In the genomic region with DNA sequence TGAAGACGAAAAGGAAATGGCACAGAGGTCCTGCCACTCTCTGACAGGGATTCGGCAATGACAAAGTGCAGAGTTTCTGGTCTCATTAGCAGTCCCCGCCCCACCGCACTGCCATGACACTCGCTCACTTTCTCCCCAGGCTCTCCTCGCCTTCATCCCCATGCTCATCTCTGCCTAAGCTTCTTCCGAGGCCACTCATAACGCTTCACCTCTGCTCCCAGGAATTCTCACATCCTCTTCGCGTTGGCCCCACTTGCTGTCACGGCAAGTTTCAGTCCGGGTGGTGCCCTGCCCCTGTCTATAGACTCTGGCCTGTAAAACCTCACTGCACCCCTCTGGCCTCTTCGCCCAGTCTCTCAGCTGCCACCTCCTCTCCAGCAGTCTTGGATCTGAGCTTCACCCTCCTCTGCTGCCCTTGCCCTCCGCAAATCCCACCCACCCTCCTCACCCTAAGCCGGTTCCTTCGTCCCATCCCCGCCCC, we compare ENCODE assay signal across 8 cellular contexts. TPM values are rescaled to one million over a fixed set of nuclear protein-coding genes. Genes with fewer than 3 reads are reported as not detected.
DNase-seq lines count a peak whose midpoint lies in the region; ATAC-seq, FAIRE-seq and TF ChIP-seq lines count a peak whose summit lies in the region.

No MANE protein-coding gene starts in this region.

- H3K27me3 Mint-ChIP-seq in CD4-positive, CD25-positive, alpha-beta regulatory T cell, result peaks cover 4% of the 10 kb centered on the region
- no peaks in the 10 kb centered on the region; the same call in 1 of the 2 replicates for H3K27me3 Mint-ChIP-seq in HFFc6 (ENCODE audit: insufficient read depth)

- no peak for TF ChIP-seq RAD21 in HepG2 (CRISPR knock-in tag; IDR thresholded peaks at IDR 0.05)

- H3K9me3 Mint-ChIP-seq in CD4-positive, CD25-positive, alpha-beta regulatory T cell, result no peaks in the 10 kb centered on the region
- H3K9me3 Mint-ChIP-seq in HFFc6, result no peaks in the 10 kb centered on the region

- peaks cover 28% of the 10 kb centered on the region for H3K4me1 ChIP-seq in CD4-positive, CD25-positive, alpha-beta regulatory T cell (ENCODE audit: control insufficient read depth, insufficient read depth, low read length, poor library complexity, severe bottlenecking)
- H3K4me1 ChIP-seq in HepG2 (ENCODE audit: insufficient read depth, low read length), result peaks cover 20% of the 10 kb centered on the region

- H3K27me3 ChIP-seq in CD4-positive, CD25-positive, alpha-beta regulatory T cell (ENCODE audit: control insufficient read depth, insufficient read depth, low read length), result no peaks in the 10 kb centered on the region
- no peaks in the 10 kb centered on the region; a peak in 1 of 5 replicates for H3K27me3 ChIP-seq in HepG2 (ENCODE audit: control insufficient read depth in 1 of 2, insufficient read depth in 2 of 2, low read length in 2 of 2)

- TF ChIP-seq POLR2A in HepG2 (IDR thresholded peaks at IDR 0.05; ENCODE audit: insufficient read depth in 1 of 2, low read depth in 2 of 2, low read length in 2 of 2), result no peak

- CTCF ChIA-PET in HepG2 (lab: Yijun Ruan, JAX; ENCODE audit: low intra/inter-chr PET ratio, low total read pairs), result no interaction called here

- H3K27ac ChIP-seq in CD4-positive, CD25-positive, alpha-beta regulatory T cell (ENCODE audit: insufficient read depth, low read length, poor library complexity, severe bottlenecking), result peak overlapping the region; percentile 82
- H3K27ac ChIP-seq in VCaP, result peak overlapping the region; percentile 79
- peak overlapping the region; percentile 49 for H3K27ac ChIP-seq in HepG2 (ENCODE audit: extremely low read length, insufficient read depth, low read length)

- peak overlapping the region; percentile 85 for H3K4me3 ChIP-seq in CD4-positive, CD25-positive, alpha-beta regulatory T cell (ENCODE audit: low read depth, low read length)
- peak overlapping the region; percentile 87 to 94 (median 87) for H3K4me3 ChIP-seq in HepG2 (replicated peaks in 1 of 3; ENCODE audit: insufficient read depth in 1 of 3, low read depth in 2 of 3, low read length in 3 of 3)

- ATAC-seq in CD4-positive, CD25-positive, alpha-beta regulatory T cell (ENCODE audit: low read depth in 2 of 2), result no peak
- ATAC-seq in HepG2 (peak; percentile 14), HG03520 (IDR thresholded peaks at IDR 0.05; ENCODE audit: unreplicated experiment) (no peak), GM18909 (IDR thresholded peaks at IDR 0.05; ENCODE audit: poor library complexity, unreplicated experiment) (no peak)

- H3K9ac ChIP-seq in HepG2 (ENCODE audit: insufficient read depth, low read depth, low read length), result peak overlapping the region; percentile 75

- POLR2A ChIA-PET in HepG2 (lab: Yijun Ruan, JAX), result interaction anchor here (1.3 to 1.4 kb wide), 2 partner anchors 11 to 14 kb away, joined by 3 to 5 read pairs; no protein-coding TSS in a partner anchor

- peaks cover 11% of the 10 kb centered on the region for H3K79me2 ChIP-seq in HepG2 (ENCODE audit: insufficient read depth, low read length)

- no peak for FAIRE-seq in HepG2 (lab: Jason Lieb, UNC)

- peak overlapping the region; percentile 93 to 99 (median 96) for H3K4me3 Mint-ChIP-seq in CD4-positive, CD25-positive, alpha-beta regulatory T cell
- H3K4me3 Mint-ChIP-seq in HFFc6, result peak overlapping the region; percentile 92

- in situ Hi-C loops in HepG2 (cut with HindIII; ENCODE audit: extremely low pct_ligation_motif_present, low pct_unique_long_range_greater_than_20kb), result no loop called here

- H3K4me2 ChIP-seq in HepG2 (ENCODE audit: low read depth, low read length), result peak overlapping the region; percentile 99

- peaks cover 10 to 47% (median 33%) of the 10 kb centered on the region in 4 donors for H3K4me1 Mint-ChIP-seq in CD4-positive, CD25-positive, alpha-beta regulatory T cell
- peaks cover 45% of the 10 kb centered on the region for H3K4me1 Mint-ChIP-seq in HFFc6 (ENCODE audit: low read depth)

- peaks cover 2% of the 10 kb centered on the region for H3K36me3 Mint-ChIP-seq in CD4-positive, CD25-positive, alpha-beta regulatory T cell
- H3K36me3 Mint-ChIP-seq in HFFc6 (ENCODE audit: low read depth), result peaks cover 11% of the 10 kb centered on the region

- intact Hi-C loops in HepG2 (cut with micrococcal nuclease; ENCODE audit: unreplicated experiment), result no loop called here

- no peaks in the 10 kb centered on the region for H4K20me1 ChIP-seq in HepG2 (ENCODE audit: insufficient read depth, low read length)

- peaks cover 4% of the 10 kb centered on the region for H3K36me3 ChIP-seq in CD4-positive, CD25-positive, alpha-beta regulatory T cell (ENCODE audit: control insufficient read depth, insufficient read depth, low read length)
- no peaks in the 10 kb centered on the region for H3K36me3 ChIP-seq in HepG2 (replicated peaks in 1 of 2; ENCODE audit: control insufficient read depth in 1 of 2, insufficient read depth in 2 of 2, low read length in 2 of 2)

- DNase-seq in CD4-positive, CD25-positive, alpha-beta regulatory T cell, result peak in 2 of 3 donors; percentile 42 to 68
- DNase-seq in HFFc6 (no peak), cerebellum (ENCODE audit: low spot score) (peak; percentile 19), HepG2 (ENCODE audit: low spot score) (no peak)
- peak; percentile 34 to 36 for DNase-seq in stimulated activated CD8-positive, alpha-beta memory T cell treated with anti-CD3 and anti-CD28 coated beads, Interleukin-15, amount 100 ng/mL, for 48 hours (ENCODE audit: low read depth in 2 of 2)

- H3K27ac Mint-ChIP-seq in CD4-positive, CD25-positive, alpha-beta regulatory T cell, result peak overlapping the region; percentile 26 to 95 (median 91)
- H3K27ac Mint-ChIP-seq in HFFc6, result peak overlapping the region; percentile 70

- no peaks in the 10 kb centered on the region for H3K9me3 ChIP-seq in CD4-positive, CD25-positive, alpha-beta regulatory T cell (ENCODE audit: control insufficient read depth in 2 of 2, low read length in 2 of 2)
- no peaks in the 10 kb centered on the region for H3K9me3 ChIP-seq in HepG2 (ENCODE audit: low read length)

- WGBS in HepG2 (ENCODE audit: low lambda C conversion rate), result 1% methylated on average over 17 of the region's 17 CpGs

- TF ChIP-seq EP300 in HepG2 (IDR thresholded peaks at IDR 0.05; ENCODE audit: low read depth in 2 of 2, low read length in 2 of 2), result no peak
- TF ChIP-seq EP300 in HepG2 (CRISPR knock-in tag; IDR thresholded peaks at IDR 0.05; ENCODE audit: borderline replicate concordance), result no peak

- TF ChIP-seq CTCF in HFFc6 (IDR thresholded peaks at IDR 0.05) (no peak), VCaP (conservative IDR thresholded peaks at IDR 0.05) (no peak), HepG2 (CRISPR knock-in tag; IDR thresholded peaks at IDR 0.05) (no peak)

- no TSS peak for BruUV-seq in HepG2 (replicated peaks; lab: Mats Ljungman, UMichigan)

- H2AFZ ChIP-seq in HepG2 (ENCODE audit: low read length), result peak overlapping the region; percentile 72

RNA-seq across cellular contexts. Expression of gene RUBCN, which starts 0.7 kb away (rescaled TPM):
- 58.5 TPM for total RNA-seq in CD4-positive, CD25-positive, alpha-beta regulatory T cell
- polyA plus RNA-seq in CD4-positive, CD25-positive, alpha-beta regulatory T cell, result 10 to 100 TPM; 17.5 to 28.2 (median 19.5) TPM
- total RNA-seq in HFFc6 (2021; fragmentation: NEBNext Ultra II Directional; extraction: Animal tissue kit (Norgen Biotek cat#: 25700)), result 10 to 100 TPM; 27.0 to 30.4 (median 29.4) TPM
- total RNA-seq in cerebellum, result 19.2 TPM
- 4.8 and 5.2 TPM in 2 replicates for total RNA-seq in HepG2 (2016; rRNA removed; fragmentation: Illumina TruSeq; extraction: Trizol)
- 1.7 and 2.2 TPM in 2 replicates for total RNA-seq in HepG2 (2016; cell fraction: cytosol; rRNA removed; fragmentation: Illumina TruSeq; extraction: Trizol; ENCODE audit: low read depth)
- 4.4 and 6.1 TPM in 2 replicates for total RNA-seq in HepG2 (2016; cell fraction: insoluble cytoplasmic fraction; rRNA removed; fragmentation: Illumina TruSeq; extraction: Trizol)
- total RNA-seq in HepG2 (2016; cell fraction: membrane; rRNA removed; fragmentation: Illumina TruSeq; extraction: Trizol), result 3.9 and 4.0 TPM in 2 replicates
- 5.3 and 5.7 TPM in 2 replicates for total RNA-seq in HepG2 (2016; cell fraction: nucleus; rRNA removed; fragmentation: Illumina TruSeq; extraction: Trizol)
- 6.5 and 8.1 TPM in 2 replicates for polyA plus RNA-seq in HepG2 (2011; rRNA removed)
- polyA plus RNA-seq in HepG2 (2011; cell fraction: cytosol; rRNA removed), result 2.9 and 3.5 TPM in 2 replicates
- 16.7 and 22.2 TPM in 2 replicates for polyA plus RNA-seq in HepG2 (2011; cell fraction: nucleus; rRNA removed)
- polyA plus RNA-seq in HepG2 (2012), result 3.4 and 4.4 TPM in 2 replicates
- 0.63 and 0.68 TPM in 2 replicates for polyA plus RNA-seq in HepG2 (2016; cell fraction: cytosol; fragmentation: Illumina TruSeq; extraction: Trizol; ENCODE audit: low read depth)
- polyA plus RNA-seq in HepG2 (2016; cell fraction: insoluble cytoplasmic fraction; fragmentation: Illumina TruSeq; extraction: Trizol; ENCODE audit: low read depth), result 3.2 and 4.5 TPM in 2 replicates
- 1.2 and 1.3 TPM in 2 replicates for polyA plus RNA-seq in HepG2 (2016; cell fraction: membrane; fragmentation: Illumina TruSeq; extraction: Trizol; ENCODE audit: low read depth)
- 13.0 and 13.9 TPM in 2 replicates for polyA plus RNA-seq in HepG2 (2016; cell fraction: nucleus; fragmentation: Illumina TruSeq; extraction: Trizol; ENCODE audit: insufficient read depth, low read depth)
- 10.1 and 33.6 TPM in 2 replicates for polyA minus RNA-seq in HepG2 (2011; rRNA and poly(A)+ RNA removed; ENCODE audit: low replicate concordance)
- polyA minus RNA-seq in HepG2 (2011; cell fraction: cytosol; rRNA and poly(A)+ RNA removed), result 4.4 and 5.1 TPM in 2 replicates
- polyA minus RNA-seq in HepG2 (2011; cell fraction: nucleus; rRNA and poly(A)+ RNA removed), result 10.8 and 14.2 TPM in 2 replicates

RNA-seq across cellular contexts. Expression of gene FYTTD1, which starts 13.6 kb away (rescaled TPM):
- 42.2 TPM for total RNA-seq in CD4-positive, CD25-positive, alpha-beta regulatory T cell
- polyA plus RNA-seq in CD4-positive, CD25-positive, alpha-beta regulatory T cell, result 10 to 100 TPM; 75.5 to 91.0 (median 85.8) TPM
- 10 to 100 TPM; 53.3 to 71.7 (median 60.9) TPM for total RNA-seq in HFFc6 (2021; fragmentation: NEBNext Ultra II Directional; extraction: Animal tissue kit (Norgen Biotek cat#: 25700))
- total RNA-seq in cerebellum, result 44.1 TPM
- total RNA-seq in HepG2 (2016; rRNA removed; fragmentation: Illumina TruSeq; extraction: Trizol), result 28.8 and 51.6 TPM in 2 replicates
- total RNA-seq in HepG2 (2016; cell fraction: cytosol; rRNA removed; fragmentation: Illumina TruSeq; extraction: Trizol; ENCODE audit: low read depth), result 5.3 and 5.6 TPM in 2 replicates
- 28.6 and 50.2 TPM in 2 replicates for total RNA-seq in HepG2 (2016; cell fraction: insoluble cytoplasmic fraction; rRNA removed; fragmentation: Illumina TruSeq; extraction: Trizol)
- 12.7 and 14.5 TPM in 2 replicates for total RNA-seq in HepG2 (2016; cell fraction: membrane; rRNA removed; fragmentation: Illumina TruSeq; extraction: Trizol)
- total RNA-seq in HepG2 (2016; cell fraction: nucleus; rRNA removed; fragmentation: Illumina TruSeq; extraction: Trizol), result 12.1 and 14.7 TPM in 2 replicates
- polyA plus RNA-seq in HepG2 (2011; rRNA removed), result 6.5 and 6.9 TPM in 2 replicates
- polyA plus RNA-seq in HepG2 (2011; cell fraction: cytosol; rRNA removed), result 4.9 and 5.6 TPM in 2 replicates
- polyA plus RNA-seq in HepG2 (2011; cell fraction: nucleus; rRNA removed), result 2.6 and 3.5 TPM in 2 replicates
- polyA plus RNA-seq in HepG2 (2012), result 16.6 and 18.2 TPM in 2 replicates
- 1.4 and 1.7 TPM in 2 replicates for polyA plus RNA-seq in HepG2 (2016; cell fraction: cytosol; fragmentation: Illumina TruSeq; extraction: Trizol; ENCODE audit: low read depth)
- polyA plus RNA-seq in HepG2 (2016; cell fraction: insoluble cytoplasmic fraction; fragmentation: Illumina TruSeq; extraction: Trizol; ENCODE audit: low read depth), result 35.8 and 41.7 TPM in 2 replicates
- polyA plus RNA-seq in HepG2 (2016; cell fraction: membrane; fragmentation: Illumina TruSeq; extraction: Trizol; ENCODE audit: low read depth), result 5.3 TPM in 2 replicates
- 17.6 and 20.9 TPM in 2 replicates for polyA plus RNA-seq in HepG2 (2016; cell fraction: nucleus; fragmentation: Illumina TruSeq; extraction: Trizol; ENCODE audit: insufficient read depth, low read depth)
- 3.0 and 13.4 TPM in 2 replicates for polyA minus RNA-seq in HepG2 (2011; rRNA and poly(A)+ RNA removed; ENCODE audit: low replicate concordance)
- polyA minus RNA-seq in HepG2 (2011; cell fraction: cytosol; rRNA and poly(A)+ RNA removed), result 9.7 and 10.3 TPM in 2 replicates
- 6.4 and 9.3 TPM in 2 replicates for polyA minus RNA-seq in HepG2 (2011; cell fraction: nucleus; rRNA and poly(A)+ RNA removed)

RNA-seq across cellular contexts. Expression of gene LRCH3, which starts 55.0 kb away (rescaled TPM):
- 66.1 TPM for total RNA-seq in CD4-positive, CD25-positive, alpha-beta regulatory T cell
- 10 to 100 TPM; 12.2 to 19.6 (median 16.1) TPM for polyA plus RNA-seq in CD4-positive, CD25-positive, alpha-beta regulatory T cell
- 10 to 100 TPM; 39.4 to 44.7 (median 41.0) TPM for total RNA-seq in HFFc6 (2021; fragmentation: NEBNext Ultra II Directional; extraction: Animal tissue kit (Norgen Biotek cat#: 25700))
- total RNA-seq in cerebellum (100 TPM), HepG2 (2016; rRNA removed; fragmentation: Illumina TruSeq; extraction: Trizol) (25.5 and 37.8 TPM in 2 replicates)
- 218 and 232 TPM in 2 replicates for total RNA-seq in HepG2 (2016; cell fraction: cytosol; rRNA removed; fragmentation: Illumina TruSeq; extraction: Trizol; ENCODE audit: low read depth)
- total RNA-seq in HepG2 (2016; cell fraction: insoluble cytoplasmic fraction; rRNA removed; fragmentation: Illumina TruSeq; extraction: Trizol), result 24.4 and 24.7 TPM in 2 replicates
- total RNA-seq in HepG2 (2016; cell fraction: membrane; rRNA removed; fragmentation: Illumina TruSeq; extraction: Trizol), result 46.4 and 46.7 TPM in 2 replicates
- total RNA-seq in HepG2 (2016; cell fraction: nucleus; rRNA removed; fragmentation: Illumina TruSeq; extraction: Trizol), result 44.1 and 49.3 TPM in 2 replicates
- polyA plus RNA-seq in HepG2 (2011; rRNA removed), result 96.6 and 103 TPM in 2 replicates
- polyA plus RNA-seq in HepG2 (2011; cell fraction: cytosol; rRNA removed), result 28.4 and 40.4 TPM in 2 replicates
- 91.5 and 98.6 TPM in 2 replicates for polyA plus RNA-seq in HepG2 (2011; cell fraction: nucleus; rRNA removed)
- 19.7 TPM in 2 replicates for polyA plus RNA-seq in HepG2 (2012)
- 1.0 and 1.9 TPM in 2 replicates for polyA plus RNA-seq in HepG2 (2016; cell fraction: cytosol; fragmentation: Illumina TruSeq; extraction: Trizol; ENCODE audit: low read depth)
- 21.2 and 31.8 TPM in 2 replicates for polyA plus RNA-seq in HepG2 (2016; cell fraction: insoluble cytoplasmic fraction; fragmentation: Illumina TruSeq; extraction: Trizol; ENCODE audit: low read depth)
- polyA plus RNA-seq in HepG2 (2016; cell fraction: membrane; fragmentation: Illumina TruSeq; extraction: Trizol; ENCODE audit: low read depth), result 4.6 and 5.7 TPM in 2 replicates
- 50.6 and 53.6 TPM in 2 replicates for polyA plus RNA-seq in HepG2 (2016; cell fraction: nucleus; fragmentation: Illumina TruSeq; extraction: Trizol; ENCODE audit: insufficient read depth, low read depth)
- polyA minus RNA-seq in HepG2 (2011; rRNA and poly(A)+ RNA removed; ENCODE audit: low replicate concordance), result 101 and 103 TPM in 2 replicates
- 46.1 and 64.4 TPM in 2 replicates for polyA minus RNA-seq in HepG2 (2011; cell fraction: cytosol; rRNA and poly(A)+ RNA removed)
- polyA minus RNA-seq in HepG2 (2011; cell fraction: nucleus; rRNA and poly(A)+ RNA removed), result 104 and 122 TPM in 2 replicates

Comparison
In these comparisons a context has a peak if more than half of its experiments do, and no peak if none do; other contexts are left out.
1. DNase-seq: peak in CD4-positive, CD25-positive, alpha-beta regulatory T cell (2 of 3), cerebellum (single experiment) and stimulated activated CD8-positive, alpha-beta memory T cell treated with anti-CD3 and anti-CD28 coated beads, Interleukin-15, amount 100 ng/mL, for 48 hours (2 of 2); none in HFFc6 (single experiment) and HepG2 (single experiment).
2. Peak in every context shown above with its lines, with median percentiles within 50 percentile points of each other: H3K27ac ChIP-seq.